In genomic region chr2:65396348-65397026, GRCh38 we compare ENCODE assay signal across 11 cellular contexts. TPM values are rescaled to one million over a fixed set of nuclear protein-coding genes. Genes with fewer than 3 reads are reported as not detected.
DNase-seq lines count a peak whose midpoint lies in the region; ATAC-seq and TF ChIP-seq lines count a peak whose summit lies in the region.
"Had no signal": no experiment of that assay in that cellular context is flagged by ENCODE, and none has a peak within 500 bp of the region (broad histone marks: within the 10 kb centered on the region; RNA-seq: fewer than 3 reads in every experiment).

No MANE protein-coding gene starts in this region.

- H3K4me3 ChIP-seq in DND-41 (ENCODE audit: low read depth in 1 of 2, low read length in 2 of 2) (no peak overlapping the region), PC-9 (peak overlapping the region; percentile 7; the same call in 1 of the 2 replicates), fibroblast of pulmonary artery (replicated peaks; ENCODE audit: low read depth, low read length) (no peak overlapping the region), skeletal muscle cell (ENCODE audit: low read depth, low read length) (no peak overlapping the region), A673 (ENCODE audit: low read depth, low read length, poor library complexity, severe bottlenecking) (no peak overlapping the region)
- H3K4me3 ChIP-seq in CD8-positive, alpha-beta memory T cell (ENCODE audit: low read length), result no peak overlapping the region

- no TSS peak for BruUV-seq in PC-9 (replicated peaks; lab: Mats Ljungman, UMichigan)
- no TSS peak for BruUV-seq in A673 (replicated peaks; lab: Mats Ljungman, UMichigan)

- POLR2A ChIA-PET in PC-9 (lab: Charles Lee; ENCODE audit: unreplicated experiment) (interaction anchor here (0.7 to 0.8 kb wide), 2 partner anchors 18 to 77 kb away, joined by 8 to 20 read pairs; no protein-coding TSS in a partner anchor), A673 (lab: Charles Lee; ENCODE audit: low non-redundant PET) (no interaction called here)
- POLR2A ChIA-PET in CD8-positive, alpha-beta memory T cell (lab: Charles Lee), result no interaction called here

- H3K9me2 ChIP-seq in PC-9 (ENCODE audit: insufficient read depth), result no peaks in the 10 kb centered on the region

- H3K9ac ChIP-seq in DND-41 (ENCODE audit: low read depth, low read length), result no peak overlapping the region

- H3K27ac ChIP-seq in DND-41 (ENCODE audit: low read length) (peak overlapping the region; percentile 8; the same call in 1 of the 2 replicates), PC-9 (peak overlapping the region; percentile 59), A673 (ENCODE audit: low read depth, low read length, poor library complexity, severe bottlenecking) (no peak overlapping the region)
- no peak overlapping the region for H3K27ac ChIP-seq in CD8-positive, alpha-beta memory T cell (ENCODE audit: low read depth, low read length)

- H3K27me3 Mint-ChIP-seq in CD8-positive, alpha-beta memory T cell, result peaks cover 0 to 2% of the 10 kb centered on the region in 2 donors

- no peak overlapping the region for H3K4me3 Mint-ChIP-seq in CD8-positive, alpha-beta memory T cell

- intact Hi-C loops in PC-9 (cut with micrococcal nuclease; ENCODE audit: unreplicated experiment) (no loop called here), A673 (cut with micrococcal nuclease; ENCODE audit: unreplicated experiment) (no loop called here)

- H3K36me3 Mint-ChIP-seq in CD8-positive, alpha-beta memory T cell, result no peaks in the 10 kb centered on the region

- H2AFZ ChIP-seq in DND-41 (ENCODE audit: low read depth, low read length) (no peak overlapping the region), PC-9 (no peak overlapping the region)

- H3K4me2 ChIP-seq in DND-41 (ENCODE audit: insufficient read depth, low read length) (no peak overlapping the region), PC-9 (peak overlapping the region; percentile 58)

- H3K4me1 Mint-ChIP-seq in CD8-positive, alpha-beta memory T cell, result peaks cover 6 to 7% (median 7%) of the 10 kb centered on the region in 3 donors

- H3K36me3 ChIP-seq in DND-41 (ENCODE audit: insufficient read depth, low read length), result no peaks in the 10 kb centered on the region
- H3K36me3 ChIP-seq in PC-9 (ENCODE audit: low read depth), result no peaks in the 10 kb centered on the region
- no peaks in the 10 kb centered on the region for H3K36me3 ChIP-seq in A673 (ENCODE audit: insufficient read depth, low read length, poor library complexity, severe bottlenecking)
- no peaks in the 10 kb centered on the region for H3K36me3 ChIP-seq in CD8-positive, alpha-beta memory T cell (ENCODE audit: insufficient read depth, low read length)

- no peaks in the 10 kb centered on the region for H3K9me3 ChIP-seq in DND-41 (ENCODE audit: insufficient read depth, low read length, severe bottlenecking)
- H3K9me3 ChIP-seq in PC-9 (ENCODE audit: insufficient read depth, low read depth), result no peaks in the 10 kb centered on the region
- H3K9me3 ChIP-seq in A673 (ENCODE audit: low read depth, low read length, poor library complexity, severe bottlenecking), result no peaks in the 10 kb centered on the region
- H3K9me3 ChIP-seq in CD8-positive, alpha-beta memory T cell (ENCODE audit: low read length), result no peaks in the 10 kb centered on the region

- H3K4me1 ChIP-seq in DND-41 (ENCODE audit: insufficient read depth, low read length) (peaks cover 13% of the 10 kb centered on the region; the same call in 1 of the 2 replicates), PC-9 (replicated peaks; ENCODE audit: insufficient read depth) (peaks cover 46% of the 10 kb centered on the region), A673 (ENCODE audit: insufficient read depth, low read length, poor library complexity, severe bottlenecking) (peaks cover 30% of the 10 kb centered on the region)
- H3K4me1 ChIP-seq in CD8-positive, alpha-beta memory T cell (ENCODE audit: insufficient read depth, low read length), result no peaks in the 10 kb centered on the region

- H3K27ac Mint-ChIP-seq in CD8-positive, alpha-beta memory T cell, result no peak overlapping the region

- CTCF ChIA-PET in PC-9 (lab: Charles Lee), result no interaction called here
- CTCF ChIA-PET in A673 (lab: Charles Lee), result no interaction called here
- CTCF ChIA-PET in CD8-positive, alpha-beta memory T cell (lab: Charles Lee), result no interaction called here

- H3K9me3 Mint-ChIP-seq in CD8-positive, alpha-beta memory T cell, result no peaks in the 10 kb centered on the region
- H3K9me3 Mint-ChIP-seq: naive B cell had no signal

- ATAC-seq in DND-41 (ENCODE audit: insufficient read depth, low read depth), result no peak
- ATAC-seq in HG03432 (IDR thresholded peaks at IDR 0.05; ENCODE audit: unreplicated experiment), result no peak
- no peak for ATAC-seq in HG02678 (IDR thresholded peaks at IDR 0.05; ENCODE audit: unreplicated experiment)

- H3K79me2 ChIP-seq in DND-41 (ENCODE audit: insufficient read depth, low read length) (peaks cover 99% of the 10 kb centered on the region), PC-9 (ENCODE audit: low read depth) (peaks cover 100% of the 10 kb centered on the region)

- H3K27me3 ChIP-seq in DND-41 (ENCODE audit: insufficient read depth, low read length, poor library complexity) (no peaks in the 10 kb centered on the region), PC-9 (ENCODE audit: insufficient read depth, low read depth) (no peaks in the 10 kb centered on the region), A673 (replicated peaks; ENCODE audit: insufficient read depth, low read depth, low read length, poor library complexity) (no peaks in the 10 kb centered on the region)
- H3K27me3 ChIP-seq in CD8-positive, alpha-beta memory T cell (ENCODE audit: insufficient read depth, low read length, poor library complexity, severe bottlenecking), result no peaks in the 10 kb centered on the region

- peaks cover 68% of the 10 kb centered on the region for H4K20me1 ChIP-seq in DND-41 (ENCODE audit: insufficient read depth, low read length)
- H4K20me1 ChIP-seq in PC-9 (ENCODE audit: insufficient read depth), result peaks cover 4% of the 10 kb centered on the region

- DNase-seq in DND-41 (no peak), PC-9 (peak in 1 of 2 experiments; percentile 60), fibroblast of pulmonary artery (ENCODE audit: low read depth) (peak; percentile 32), skeletal muscle cell (ENCODE audit: low read depth) (peak; percentile 7), A673 (ENCODE audit: low spot score) (no peak)
- DNase-seq in CD8-positive, alpha-beta memory T cell, result no peak
- DNase-seq: GF-D8, naive B cell, NCI-H1417 treated with DMSO at 0.1 percent for 48 hours had no signal

- no peak for TF ChIP-seq CTCF in DND-41 (IDR thresholded peaks at IDR 0.05; ENCODE audit: borderline replicate concordance, extremely low read depth, low read length, poor library complexity, severe bottlenecking)
- no peak for TF ChIP-seq CTCF in PC-9 (conservative IDR thresholded peaks at IDR 0.05)
- no peak for TF ChIP-seq CTCF in fibroblast of pulmonary artery (IDR thresholded peaks at IDR 0.05; ENCODE audit: low read length, missing control alignments)
- no peak for TF ChIP-seq CTCF in A673 (conservative IDR thresholded peaks at IDR 0.05; ENCODE audit: low read depth, low read length)

- peaks cover 32% of the 10 kb centered on the region; the same call in 1 of the 2 replicates for H3F3A ChIP-seq in PC-9 (ENCODE audit: insufficient read depth, low read depth)

RNA-seq across cellular contexts. Expression of gene SPRED2, which starts 35.9 kb away (rescaled TPM):
- 33.5 and 33.6 TPM in 2 replicates for total RNA-seq in PC-9 (2021)
- total RNA-seq in A673 (2021), result 79.4 and 81.0 TPM in 2 replicates
- 1 to 10 TPM; 3.0 to 4.0 TPM for total RNA-seq in CD8-positive, alpha-beta memory T cell
- 1.3 TPM for polyA plus RNA-seq in CD8-positive, alpha-beta memory T cell

Comparison
In these comparisons a context has a peak if more than half of its experiments do, and no peak if none do; other contexts are left out.
1. DNase-seq: peak in fibroblast of pulmonary artery (single experiment) and skeletal muscle cell (single experiment); none in DND-41 (single experiment), A673 (single experiment) and CD8-positive, alpha-beta memory T cell (0 of 5).
2. H3K27ac ChIP-seq: peak in DND-41 (single experiment) and PC-9 (single experiment); none in A673 (single experiment) and CD8-positive, alpha-beta memory T cell (single experiment).